1 cellular context compared by ENCODE assay signal in the genomic region with DNA sequence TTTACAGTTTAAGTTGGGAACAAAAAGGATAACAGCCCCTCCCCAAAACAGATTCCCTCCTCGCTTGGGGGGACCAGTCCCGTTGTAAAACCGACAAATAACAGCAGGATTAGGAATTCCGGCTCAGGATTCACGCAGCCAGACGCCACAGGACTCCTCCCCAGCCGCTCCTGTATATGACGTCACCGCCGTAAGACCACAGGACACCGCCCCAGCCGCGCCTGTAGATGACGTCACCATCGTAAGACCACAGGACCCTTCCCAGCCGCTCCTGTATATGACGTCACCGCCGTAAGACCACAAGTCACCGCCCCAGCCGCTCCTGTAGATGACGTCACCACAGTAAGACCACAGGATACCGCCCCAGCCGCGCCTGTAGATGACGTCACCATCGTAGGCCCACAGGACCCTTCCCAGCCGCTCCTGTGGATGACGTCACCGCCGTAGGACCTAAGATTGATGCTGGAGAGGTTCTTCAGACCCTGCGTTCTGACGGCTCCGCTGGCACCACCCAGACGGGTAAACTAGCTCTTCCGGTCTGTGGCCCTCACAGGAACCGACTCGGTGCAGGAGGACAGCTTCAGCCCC.
TF ChIP-seq lines count a peak whose summit lies in the region.

No MANE protein-coding gene starts in this region.

TF ChIP-seq in HCT116, 20 proteins besides CTCF, POLR2A, EP300 and RAD21 (continued from another document):
- TF ChIP-seq ATF3 (IDR thresholded peaks at IDR 0.05) (no peak), TCF7L2 (IDR thresholded peaks at IDR 0.05; ENCODE audit: borderline replicate concordance, extremely low read depth, insufficient read depth, insufficient read length) (peak; percentile 84)
